In genomic region chr14:105408592-105408991, GRCh38 we compare ENCODE assay signal across 30 cellular contexts. TPM values are rescaled to one million over a fixed set of nuclear protein-coding genes. Genes with fewer than 3 reads are reported as not detected.
"Had no signal": no experiment of that assay in that cellular context is flagged by ENCODE, and none has a peak within 500 bp of the region (broad histone marks: within the 10 kb centered on the region; RNA-seq: fewer than 3 reads in every experiment).

No MANE protein-coding gene starts in this region.

- H3K27ac ChIP-seq: brain microvascular endothelial cell, VCaP had no signal

- H3K36me3 Mint-ChIP-seq: activated CD8-positive, alpha-beta memory T cell treated with anti-CD3 and anti-CD28 coated beads, Interleukin-2, amount 10 ng/mL, durations not matched to agents 7 days and 5 days; T-cell had no signal

- H3K27ac Mint-ChIP-seq: activated CD4-positive, alpha-beta memory T cell treated with anti-CD3 and anti-CD28 coated beads, Interleukin-2, amount 10 ng/mL, durations not matched to agents 7 days and 5 days; activated CD8-positive, alpha-beta memory T cell treated with anti-CD3 and anti-CD28 coated beads, Interleukin-2, amount 10 ng/mL, durations not matched to agents 7 days and 5 days; activated naive CD8-positive, alpha-beta T cell treated with anti-CD3 and anti-CD28 coated beads for 36 hours; T-cell; T-helper 17 cell had no signal

- H3K27me3 ChIP-seq: brain microvascular endothelial cell, MG63 had no signal

- H3K9me3 Mint-ChIP-seq: activated CD4-positive, alpha-beta memory T cell treated with anti-CD3 and anti-CD28 coated beads, Interleukin-2, amount 10 ng/mL, durations not matched to agents 7 days and 5 days had no signal

- ATAC-seq: activated CD8-positive, alpha-beta memory T cell treated with anti-CD3 and anti-CD28 coated beads, Interleukin-2, amount 10 ng/mL, durations not matched to agents 7 days and 5 days; Panc1; SK-N-SH treated with all-trans-retinoic acid at 6 μM for 48 hours; T-cell; T-helper 17 cell had no signal

- H3K36me3 ChIP-seq: brain microvascular endothelial cell, MG63 had no signal

- H3K4me3 ChIP-seq: MG63 had no signal

- H3K9me3 ChIP-seq: MG63 had no signal

- DNase-seq: activated CD4-positive, alpha-beta memory T cell treated with anti-CD3 and anti-CD28 coated beads, Interleukin-2, amount 10 ng/mL, durations not matched to agents 7 days and 5 days; activated CD4-positive, alpha-beta T cell treated with anti-CD3 and anti-CD28 coated beads for 1 hour; activated CD4-positive, alpha-beta T cell treated with anti-CD3 and anti-CD28 coated beads for 48 hours; activated CD4-positive, CD25-positive, alpha-beta regulatory T cell; activated CD8-positive, alpha-beta memory T cell treated with anti-CD3 and anti-CD28 coated beads for 24 hours; activated CD8-positive, alpha-beta memory T cell treated with anti-CD3 and anti-CD28 coated beads, Interleukin-2, amount 10 ng/mL, durations not matched to agents 7 days and 5 days; activated CD8-positive, alpha-beta memory T cell treated with anti-CD3 and anti-CD28 coated beads, Interleukin-2, amount 50 U/mL, for 48 hours; activated effector memory CD4-positive, alpha-beta T cell treated with Interleukin-2 at 50 U/mL for 16 hours; activated naive CD4-positive, alpha-beta T cell treated with anti-CD3 and anti-CD28 coated beads, Interleukin-2, amount 50 U/mL, for 16 hours; activated naive CD8-positive, alpha-beta T cell treated with anti-CD3 and anti-CD28 coated beads for 36 hours; activated T-cell treated with anti-CD3 and anti-CD28 coated beads, Interleukin-2, amount 50 U/mL, for 48 hours; amniotic stem cell; brain microvascular endothelial cell; central memory CD4-positive, alpha-beta T cell; Karpas-422; MG63; NCI-H1048; NCI-H1105 treated with DMSO at 0.1 percent for 48 hours; NCI-H1436; NCI-H1694; NCI-H1930; NCI-H345; NCI-H524 treated with DMSO at 0.1 percent for 48 hours; SIG-M5; T-cell; T-helper 17 cell had no signal

- H3K4me3 Mint-ChIP-seq: activated CD4-positive, alpha-beta memory T cell treated with anti-CD3 and anti-CD28 coated beads, Interleukin-2, amount 10 ng/mL, durations not matched to agents 7 days and 5 days; activated CD8-positive, alpha-beta memory T cell treated with anti-CD3 and anti-CD28 coated beads, Interleukin-2, amount 10 ng/mL, durations not matched to agents 7 days and 5 days; activated naive CD8-positive, alpha-beta T cell treated with anti-CD3 and anti-CD28 coated beads for 36 hours; T-cell; T-helper 17 cell had no signal

- H3K4me1 Mint-ChIP-seq: T-helper 17 cell had no signal

RNA-seq across cellular contexts. Expression of gene TEX22, which starts 10.3 kb away (rescaled TPM):
- total RNA-seq: RPMI7951 had no signal
